ENCODE assay signal across 8 cellular contexts in the genomic region with DNA sequence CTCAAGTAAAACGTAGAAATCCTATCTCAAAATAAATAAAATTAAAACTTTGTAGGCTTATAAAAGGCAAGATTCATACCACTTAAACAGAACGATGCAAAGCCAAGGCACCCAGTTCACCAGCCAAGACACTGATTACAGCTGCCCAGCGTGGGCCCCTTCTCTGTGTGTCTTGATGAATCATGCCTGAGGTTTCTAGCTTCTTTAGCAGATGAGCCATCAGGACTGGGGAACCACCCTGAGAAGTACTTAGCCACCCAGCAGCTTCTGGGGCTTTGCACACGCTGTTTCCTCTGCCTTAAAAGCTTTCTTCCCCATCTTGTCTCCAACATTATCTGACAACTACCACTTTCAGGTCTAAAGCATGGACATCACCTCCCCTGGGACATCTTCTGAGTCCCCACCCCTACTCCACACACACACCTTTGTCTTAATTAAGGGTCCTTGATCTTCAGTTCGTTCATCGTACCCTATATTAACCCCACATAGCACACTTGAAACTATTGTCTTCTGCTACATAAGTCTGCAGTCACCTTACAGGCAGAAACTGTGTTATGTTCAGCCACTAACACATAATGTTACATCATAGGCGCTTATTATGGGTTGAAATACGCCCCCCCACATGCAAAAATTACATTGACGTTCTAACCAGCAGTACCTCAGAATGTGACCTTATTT. TPM values are rescaled to one million over a fixed set of nuclear protein-coding genes. Genes with fewer than 3 reads are reported as not detected.
DNase-seq lines count a peak whose midpoint lies in the region; ATAC-seq lines count a peak whose summit lies in the region.

No MANE protein-coding gene starts in this region.

- peak; percentile 90 for DNase-seq in CD1c-positive myeloid dendritic cell (ENCODE audit: extremely low spot score)
- DNase-seq in NCI-H226, result peak; percentile 97
- DNase-seq in activated naive CD4-positive, alpha-beta T cell treated with Interleukin-2 at 50 U/mL for 16 hours, result peak; percentile 57
- DNase-seq in myocyte (ENCODE audit: low read depth), result peak; percentile 87
- no peak for DNase-seq in NCI-H1694 (lab: John Stamatoyannopoulos, UW)
- DNase-seq in NCI-H524 (lab: John Stamatoyannopoulos, UW), result no peak
- DNase-seq in NCI-H2196 treated with DMSO at 0.1 percent for 48 hours (lab: John Stamatoyannopoulos, UW; ENCODE audit: unreplicated experiment), result no peak

- ATAC-seq in GM21786 (IDR thresholded peaks at IDR 0.05; ENCODE audit: unreplicated experiment), result peak; percentile 96

RNA-seq across cellular contexts. Expression of a gene that starts 8.7 kb away (rescaled TPM):
- 15.0 and 28.3 TPM in 2 replicates for total RNA-seq in myocyte
- 45.6 TPM for polyA plus RNA-seq in myocyte (2012)

RNA-seq across cellular contexts. Expression of a gene that starts 17.2 kb away (rescaled TPM):
- total RNA-seq in myocyte, result not detected in 2 replicates
- 0.08 TPM for polyA plus RNA-seq in myocyte (2012)

RNA-seq across cellular contexts. Expression of a gene that starts 19.6 kb away (rescaled TPM):
- total RNA-seq in myocyte, result not detected in 2 replicates
- not detected for polyA plus RNA-seq in myocyte (2012)

Comparison
In these comparisons a context has a peak if more than half of its experiments do, and no peak if none do; other contexts are left out.
1. DNase-seq: peak in CD1c-positive myeloid dendritic cell (single experiment), NCI-H226 (single experiment), activated naive CD4-positive, alpha-beta T cell treated with Interleukin-2 at 50 U/mL for 16 hours (single experiment) and myocyte (single experiment); none in NCI-H1694 (single experiment), NCI-H524 (0 of 2) and NCI-H2196 treated with DMSO at 0.1 percent for 48 hours (single experiment).